In the genomic region with DNA sequence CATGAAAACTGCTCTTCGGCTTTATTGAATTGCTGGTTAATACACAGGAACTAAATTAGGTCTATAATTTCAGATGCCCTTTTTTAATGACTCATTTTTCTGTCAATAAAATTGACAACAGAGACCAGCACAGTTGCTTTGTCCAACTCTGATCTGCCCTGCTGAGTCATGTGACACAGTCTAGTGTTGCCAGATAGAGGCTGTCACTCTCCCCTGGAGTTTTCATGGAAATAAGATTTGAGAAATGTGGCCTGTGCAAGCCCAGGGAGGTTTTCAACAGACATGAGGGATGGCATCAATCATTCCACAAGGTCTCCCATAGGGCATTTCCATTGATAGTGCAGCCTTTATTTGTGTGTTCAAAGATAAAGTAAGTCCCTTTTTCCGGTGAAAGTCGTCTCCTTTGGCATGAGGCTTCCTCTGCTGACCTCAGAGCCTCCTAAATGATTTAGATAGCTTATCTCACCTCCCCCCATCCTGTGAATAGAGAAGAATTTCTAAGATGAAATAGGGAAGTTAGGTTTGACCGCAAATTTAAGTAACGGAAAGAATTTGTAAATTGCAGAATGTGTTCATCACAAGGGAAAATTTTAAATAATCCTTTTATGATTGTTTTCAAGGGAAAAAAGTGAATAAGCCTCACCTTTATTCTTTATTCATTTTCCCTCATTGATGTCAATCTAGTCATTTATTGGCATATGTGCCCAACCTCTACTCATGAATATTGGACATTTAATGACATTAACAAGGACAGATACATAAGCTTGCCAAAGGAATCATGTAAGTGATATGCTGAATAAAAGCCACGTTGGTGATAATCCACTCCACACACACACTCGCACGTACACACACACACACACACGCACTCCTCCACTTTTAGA, we compare ENCODE assay signal across 10 cellular contexts.
DNase-seq lines count a peak whose midpoint lies in the region; ATAC-seq and TF ChIP-seq lines count a peak whose summit lies in the region.
"Had no signal": no experiment of that assay in that cellular context is flagged by ENCODE, and none has a peak within 500 bp of the region (broad histone marks: within the 10 kb centered on the region; RNA-seq: fewer than 3 reads in every experiment).

No MANE protein-coding gene starts in this region.

- peak; percentile 66 for ATAC-seq in GM21423 (IDR thresholded peaks at IDR 0.05; ENCODE audit: unreplicated experiment)
- no peak for ATAC-seq in activated CD4-positive, CD25-positive, alpha-beta regulatory T cell treated with anti-CD3 and anti-CD28 coated beads, Interleukin-2, amount 50 U/mL, for 24 hours

- no peak for TF ChIP-seq POLR2A in vagina (IDR thresholded peaks at IDR 0.05)

- no peaks in the 10 kb centered on the region for H3K4me1 ChIP-seq in SJCRH30
- H3K4me1 ChIP-seq in vagina: peaks cover 6% of the 10 kb centered on the region
- H3K4me1 ChIP-seq: right atrium auricular region had no signal

- intact Hi-C loops in vagina (cut with DNase I): no loop called here

- TF ChIP-seq CTCF in vagina (IDR thresholded peaks at IDR 0.05): no peak

- H3K27me3 ChIP-seq in SJCRH30 (no peaks in the 10 kb centered on the region), vagina (no peaks in the 10 kb centered on the region)
- H3K27me3 ChIP-seq: right atrium auricular region had no signal

- H3K36me3 ChIP-seq in SJCRH30 (0 out of 2 replicates have a peak, but pooled peaks cover 3% of the 10 kb centered on the region), vagina (no peaks in the 10 kb centered on the region)
- H3K36me3 ChIP-seq: right atrium auricular region had no signal

- H3K4me3 ChIP-seq in SJCRH30 (no peak overlapping the region), vagina (no peak overlapping the region)
- H3K4me3 ChIP-seq: right atrium auricular region had no signal

- no peaks in the 10 kb centered on the region for H3K9me3 ChIP-seq in SJCRH30 (replicated peaks)
- no peaks in the 10 kb centered on the region for H3K9me3 ChIP-seq in vagina
- H3K9me3 ChIP-seq: right atrium auricular region had no signal

- H3K27ac ChIP-seq in SJCRH30: no peak overlapping the region
- no peak overlapping the region for H3K27ac ChIP-seq in vagina
- H3K27ac ChIP-seq: C4-2B, right atrium auricular region had no signal

- DNase-seq in A172 (ENCODE audit: low spot score) (peak; percentile 28), OCI-M2 (lab: John Stamatoyannopoulos, UW; ENCODE audit: unreplicated experiment) (peak; percentile 99), iPS-NIHi7 (ENCODE audit: extremely low spot score) (peak; percentile 18), SJCRH30 (no peak), vagina (ENCODE audit: extremely low spot score in 2 of 2) (no peak), NCI-H2081 (lab: John Stamatoyannopoulos, UW) (no peak)

Comparison
In these comparisons a context has a peak if more than half of its experiments do, and no peak if none do; other contexts are left out.
1. DNase-seq: peak in A172 (single experiment), OCI-M2 (single experiment) and iPS-NIHi7 (single experiment); none in SJCRH30 (0 of 2), vagina (0 of 2) and NCI-H2081 (0 of 2).